37 cellular contexts compared by ENCODE assay signal in genomic region chr22:22241554-22241898, GRCh38. TPM values are rescaled to one million over a fixed set of nuclear protein-coding genes. Genes with fewer than 3 reads are reported as not detected.
"Had no signal": no experiment of that assay in that cellular context is flagged by ENCODE, and none has a peak within 500 bp of the region (broad histone marks: within the 10 kb centered on the region; RNA-seq: fewer than 3 reads in every experiment).

No MANE protein-coding gene starts in this region.

- H3K27me3 ChIP-seq: body of pancreas, MG63, Peyer's patch had no signal

- H3K4me3 Mint-ChIP-seq: activated CD4-positive, alpha-beta T cell treated with anti-CD3 and anti-CD28 coated beads for 36 hours; activated CD4-positive, alpha-beta T cell treated with anti-CD3 and anti-CD28 coated beads, Interleukin-2, amount 10 ng/mL, durations not matched to agents 7 days and 5 days; activated naive CD4-positive, alpha-beta T cell treated with anti-CD3 and anti-CD28 coated beads for 36 hours; activated T-cell treated with anti-CD3 and anti-CD28 coated beads, Interleukin-2, amount 50 U/mL, for 4 hours; activated T-helper 1 cell treated with anti-CD3 and anti-CD28 coated beads, Interleukin-12 subunit alpha, Interleukin-12 subunit beta, Interleukin-2, Interleukin-4 antibody, amounts not matched to agents 30 ng/mL and 10 ng/mL and 1 ng/mL, durations not matched to agents 14 hours and 24 hours and 36 hours; T-helper 1 cell treated with Interleukin-12 subunit alpha and Interleukin-12 subunit beta and Interleukin-4 antibody, amounts not matched to agents 30 μg/mL and 1 μg/mL, for 36 hours; T-helper 2 cell treated with Interferon-gamma antibody and Interleukin-4, amounts not matched to agents 5 μg/mL and 100 μg/mL, for 36 hours; WTC11 had no signal

- H3K4me3 ChIP-seq: adrenal gland, body of pancreas, breast epithelium, MG63, Peyer's patch, SJSA1 had no signal

- DNase-seq: activated CD4-positive, alpha-beta T cell treated with anti-CD3 and anti-CD28 coated beads for 36 hours; activated CD4-positive, alpha-beta T cell treated with anti-CD3 and anti-CD28 coated beads, Interleukin-2, amount 10 ng/mL, durations not matched to agents 7 days and 5 days; activated CD4-positive, alpha-beta T cell treated with anti-CD3 and anti-CD28 coated beads, Interleukin-2, amount 50 U/mL, for 48 hours; activated CD8-positive, alpha-beta memory T cell treated with anti-CD3 and anti-CD28 coated beads, Interleukin-2, amount 50 U/mL, for 4 hours; activated gamma-delta T cell treated with Interleukin-2 at 50 U/mL for 16 hours; activated naive CD4-positive, alpha-beta T cell treated with anti-CD3 and anti-CD28 coated beads for 36 hours; activated T-cell treated with anti-CD3 and anti-CD28 coated beads for 4 hours; activated T-cell treated with anti-CD3 and anti-CD28 coated beads, Interleukin-2, amount 50 U/mL, for 4 hours; adrenal gland; body of pancreas; cerebellar nuclear complex; Kasumi-1; MG63; NCI-H1048; NCI-H1436 treated with DMSO at 0.1 percent for 48 hours; NCI-H1694 treated with DMSO at 0.1 percent for 48 hours; NCI-H2029; NCI-H345; NCI-H526; NCI-H748 treated with DMSO at 0.1 percent for 48 hours; NK-92 treated with Interleukin-12 subunit alpha and Interleukin-12 subunit beta, amount 100 ng/mL, for 24 hours; PC-3; Peyer's patch; RPMI8226; SHP77 treated with DMSO at 0.1 percent for 48 hours; SK-N-SH had no signal

- H3K4me1 Mint-ChIP-seq: WTC11 had no signal

- H3K9me3 Mint-ChIP-seq: activated CD4-positive, alpha-beta T cell treated with anti-CD3 and anti-CD28 coated beads, Interleukin-2, amount 10 ng/mL, durations not matched to agents 7 days and 5 days; activated naive CD4-positive, alpha-beta T cell treated with anti-CD3 and anti-CD28 coated beads for 36 hours; activated naive CD4-positive, alpha-beta T cell treated with anti-CD3 and anti-CD28 coated beads, Interleukin-2, amount 50 U/mL, for 72 hours; activated T-cell treated with anti-CD3 and anti-CD28 coated beads, Interleukin-2, amount 50 U/mL, for 4 hours; activated T-helper 1 cell treated with anti-CD3 and anti-CD28 coated beads, Interleukin-12 subunit alpha, Interleukin-12 subunit beta, Interleukin-2, Interleukin-4 antibody, amounts not matched to agents 30 ng/mL and 10 ng/mL and 1 ng/mL, durations not matched to agents 14 hours and 24 hours and 36 hours; T-helper 1 cell treated with Interleukin-12 subunit alpha and Interleukin-12 subunit beta and Interleukin-4 antibody, amounts not matched to agents 30 μg/mL and 1 μg/mL, for 36 hours; T-helper 2 cell treated with Interferon-gamma antibody and Interleukin-4, amounts not matched to agents 5 μg/mL and 100 μg/mL, for 36 hours; WTC11 had no signal

- H3K27ac Mint-ChIP-seq: activated CD4-positive, alpha-beta T cell treated with anti-CD3 and anti-CD28 coated beads for 36 hours; activated CD4-positive, alpha-beta T cell treated with anti-CD3 and anti-CD28 coated beads, Interleukin-2, amount 10 ng/mL, durations not matched to agents 7 days and 5 days; activated naive CD4-positive, alpha-beta T cell treated with anti-CD3 and anti-CD28 coated beads for 36 hours; activated naive CD4-positive, alpha-beta T cell treated with anti-CD3 and anti-CD28 coated beads, Interleukin-2, amount 50 U/mL, for 72 hours; activated T-helper 1 cell treated with anti-CD3 and anti-CD28 coated beads, Interleukin-12 subunit alpha, Interleukin-12 subunit beta, Interleukin-2, Interleukin-4 antibody, amounts not matched to agents 30 ng/mL and 10 ng/mL and 1 ng/mL, durations not matched to agents 14 hours and 24 hours and 36 hours; T-helper 1 cell treated with Interleukin-12 subunit alpha and Interleukin-12 subunit beta and Interleukin-4 antibody, amounts not matched to agents 30 μg/mL and 1 μg/mL, for 36 hours; T-helper 2 cell treated with Interferon-gamma antibody and Interleukin-4, amounts not matched to agents 5 μg/mL and 100 μg/mL, for 36 hours; WTC11 had no signal

- H3K36me3 ChIP-seq: adrenal gland, breast epithelium, MG63, Peyer's patch, SJSA1 had no signal

- H3K4me1 ChIP-seq: adrenal gland, body of pancreas, breast epithelium, SJSA1 had no signal

- H3K27ac ChIP-seq: adrenal gland, body of pancreas, breast epithelium, Peyer's patch, SJSA1 had no signal

- H3K36me3 Mint-ChIP-seq: activated naive CD4-positive, alpha-beta T cell treated with anti-CD3 and anti-CD28 coated beads, Interleukin-2, amount 50 U/mL, for 72 hours; WTC11 had no signal

- ATAC-seq: activated CD4-positive, alpha-beta T cell treated with anti-CD3 and anti-CD28 coated beads for 36 hours; activated CD4-positive, CD25-positive, alpha-beta regulatory T cell treated with anti-CD3 and anti-CD28 coated beads, Interleukin-2, amount 50 U/mL, for 24 hours; activated naive CD4-positive, alpha-beta T cell treated with anti-CD3 and anti-CD28 coated beads, Interleukin-2, amount 50 U/mL, for 72 hours; activated T-cell treated with anti-CD3 and anti-CD28 coated beads, Interleukin-2, amount 50 U/mL, for 4 hours; body of pancreas; PC-3; WTC11 had no signal

- H3K9me3 ChIP-seq: adrenal gland, body of pancreas, breast epithelium, MG63, Peyer's patch, SJSA1, SK-N-SH had no signal

RNA-seq across cellular contexts. Expression of gene VPREB1, which starts 3.1 kb away (rescaled TPM):
- total RNA-seq: activated CD4-positive, alpha-beta T cell treated with anti-CD3 and anti-CD28 coated beads for 36 hours; activated CD4-positive, alpha-beta T cell treated with anti-CD3 and anti-CD28 coated beads, Interleukin-2, amount 10 ng/mL, durations not matched to agents 7 days and 5 days; activated naive CD4-positive, alpha-beta T cell treated with anti-CD3 and anti-CD28 coated beads for 36 hours; activated naive CD4-positive, alpha-beta T cell treated with anti-CD3 and anti-CD28 coated beads, Interleukin-2, amount 50 U/mL, for 72 hours; activated T-cell treated with anti-CD3 and anti-CD28 coated beads, Interleukin-2, amount 50 U/mL, for 4 hours; activated T-helper 1 cell treated with anti-CD3 and anti-CD28 coated beads, Interleukin-12 subunit alpha, Interleukin-12 subunit beta, Interleukin-2, Interleukin-4 antibody, amounts not matched to agents 30 ng/mL and 10 ng/mL and 1 ng/mL, durations not matched to agents 14 hours and 24 hours and 36 hours; adrenal gland; astrocyte; body of pancreas; breast epithelium; cardiac septum; NCI-H460; PC-3; Peyer's patch; SJSA1; WTC11 had no signal
